ENCODE assay signal across 8 cellular contexts in the genomic region with DNA sequence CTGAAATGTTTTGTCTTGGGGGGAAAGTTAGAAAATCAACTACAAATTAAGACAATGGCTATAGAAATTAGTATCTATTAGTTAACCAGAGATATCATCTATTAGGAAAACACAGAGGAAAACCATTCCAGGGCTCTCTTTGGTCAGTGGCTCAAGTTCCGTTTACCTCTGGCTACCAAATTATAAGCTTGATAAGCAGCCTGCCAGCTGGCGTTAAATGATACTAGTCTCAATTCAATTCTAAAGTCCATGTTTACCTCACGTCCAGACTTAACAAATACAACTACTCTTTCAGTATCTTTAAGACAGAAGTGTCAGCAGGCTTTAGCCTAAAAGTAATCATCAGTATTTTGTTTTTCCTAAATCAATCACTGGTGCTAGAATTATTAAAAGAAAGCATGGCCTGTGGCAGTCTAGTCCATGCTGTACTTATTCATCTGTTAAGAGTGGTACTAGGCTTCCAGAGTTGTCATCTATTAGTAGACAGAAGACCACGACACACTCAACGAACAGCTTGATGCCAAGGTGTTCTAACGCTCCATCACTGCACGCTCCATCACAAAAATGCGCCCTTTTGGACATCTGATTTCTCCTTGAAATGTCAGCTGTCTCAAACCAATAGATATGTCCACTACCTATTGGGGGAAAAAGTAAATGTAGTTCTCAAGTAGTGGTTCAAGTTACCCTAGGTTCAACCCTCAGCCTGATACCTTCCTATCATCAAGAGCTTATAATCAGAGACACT. TPM values are rescaled to one million over a fixed set of nuclear protein-coding genes. Genes with fewer than 3 reads are reported as not detected.
A peak's percentile ranks its signal among the peaks of the same experiment; 100 is the strongest.
DNase-seq lines count a peak whose midpoint lies in the region; ATAC-seq, FAIRE-seq and TF ChIP-seq lines count a peak whose summit lies in the region.

No MANE protein-coding gene starts in this region.

- peak in 1 of 2 donors; percentile 21 for DNase-seq in cardiac muscle cell (ENCODE audit: low read depth in 1 of 2, low spot score in 1 of 2)
- no peak for DNase-seq in left cardiac atrium
- peak; percentile 70 for DNase-seq in NCI-H69 (lab: John Stamatoyannopoulos, UW)
- no peak for DNase-seq in caudate nucleus (lab: John Stamatoyannopoulos, UW)
- DNase-seq in mucosa of gallbladder (ENCODE audit: low spot score): peak; percentile 53
- no peak for DNase-seq in HTR-8/SVneo (ENCODE audit: insufficient read length, low spot score)
- DNase-seq in activated CD8-positive, alpha-beta memory T cell treated with anti-CD3 and anti-CD28 coated beads for 24 hours: no peak
- DNase-seq in mesenteric fat pad (ENCODE audit: low spot score): no peak

- ATAC-seq in left cardiac atrium: no peak

- no peaks in the 10 kb centered on the region for H3K9me3 ChIP-seq in cardiac muscle cell (ENCODE audit: low read depth)

- no peaks in the 10 kb centered on the region for H3K36me3 ChIP-seq in cardiac muscle cell

- H3K4me3 ChIP-seq in cardiac muscle cell: peak overlapping the region; percentile 58

- FAIRE-seq in HTR-8/SVneo (lab: Jason Lieb, UNC): no peak

- no peaks in the 10 kb centered on the region for H3K27me3 ChIP-seq in cardiac muscle cell

- H3K27ac ChIP-seq in cardiac muscle cell (peak overlapping the region; percentile 77), caudate nucleus (ENCODE audit: low read depth, low read length) (peak overlapping the region; percentile 81)

- no peak for TF ChIP-seq CTCF in cardiac muscle cell (IDR thresholded peaks at IDR 0.05; ENCODE audit: low read depth, low read length)

- peaks cover 41% of the 10 kb centered on the region for H3K4me1 ChIP-seq in cardiac muscle cell (ENCODE audit: low read depth)

- intact Hi-C loops in left cardiac atrium (cut with DNase I): loop anchor here (5.0 to 10.0 kb wide), 4 partner anchors 169 to 362 kb away; no protein-coding TSS in a partner anchor

RNA-seq across cellular contexts. Expression of gene IVNS1ABP, which starts 1.5 kb away (rescaled TPM):
- total RNA-seq in cardiac muscle cell (35.2 and 48.8 TPM in 2 replicates), left cardiac atrium (10 to 100 TPM; 33.2 to 33.3 TPM), mucosa of gallbladder (85.7 TPM), mesenteric fat pad (139 TPM)
- 49.6 and 66.8 TPM in 2 replicates for polyA plus RNA-seq in cardiac muscle cell

Comparison
In these comparisons a context has a peak if more than half of its experiments do, and no peak if none do; other contexts are left out.
1. DNase-seq: peak in NCI-H69 (single experiment) and mucosa of gallbladder (single experiment); none in left cardiac atrium (single experiment), caudate nucleus (0 of 61), HTR-8/SVneo (single experiment), activated CD8-positive, alpha-beta memory T cell treated with anti-CD3 and anti-CD28 coated beads for 24 hours (single experiment) and mesenteric fat pad (single experiment).